In genomic region chr16:51114369-51114768, GRCh38 we compare ENCODE assay signal across 25 cellular contexts. TPM values are rescaled to one million over a fixed set of nuclear protein-coding genes. Genes with fewer than 3 reads are reported as not detected.
"Had no signal": no experiment of that assay in that cellular context is flagged by ENCODE, and none has a peak within 500 bp of the region (broad histone marks: within the 10 kb centered on the region; RNA-seq: fewer than 3 reads in every experiment).

No MANE protein-coding gene starts in this region.

- H3K4me3 Mint-ChIP-seq: activated naive CD4-positive, alpha-beta T cell treated with anti-CD3 and anti-CD28 coated beads for 36 hours; activated naive CD8-positive, alpha-beta T cell treated with anti-CD3 and anti-CD28 coated beads, Interleukin-2, amount 10 ng/mL, durations not matched to agents 7 days and 5 days; activated T-cell treated with anti-CD3 and anti-CD28 coated beads, Interleukin-2, amount 50 U/mL, for 24 hours; activated T-helper 17 cell treated with anti-CD3 and anti-CD28 coated beads, Interleukin-2, amount 50 U/mL, for 72 hours; central memory CD8-positive, alpha-beta T cell; immature natural killer cell; mesothelial cell of epicardium; naive thymus-derived CD8-positive, alpha-beta T cell had no signal

- H3K4me3 ChIP-seq: upper lobe of right lung had no signal

- H3K36me3 Mint-ChIP-seq: activated naive CD8-positive, alpha-beta T cell treated with anti-CD3 and anti-CD28 coated beads, Interleukin-2, amount 10 ng/mL, durations not matched to agents 7 days and 5 days; immature natural killer cell; mesothelial cell of epicardium; naive thymus-derived CD8-positive, alpha-beta T cell had no signal

- H3K36me3 ChIP-seq: breast epithelium, heart left ventricle, upper lobe of right lung had no signal

- H3K9me3 Mint-ChIP-seq: activated naive CD4-positive, alpha-beta T cell treated with anti-CD3 and anti-CD28 coated beads for 36 hours; activated naive CD8-positive, alpha-beta T cell treated with anti-CD3 and anti-CD28 coated beads, Interleukin-2, amount 10 ng/mL, durations not matched to agents 7 days and 5 days; activated T-helper 17 cell treated with anti-CD3 and anti-CD28 coated beads, Interleukin-2, amount 50 U/mL, for 72 hours; mesothelial cell of epicardium had no signal

- DNase-seq: activated CD8-positive, alpha-beta memory T cell treated with anti-CD3 and anti-CD28 coated beads for 24 hours; activated CD8-positive, alpha-beta memory T cell treated with anti-CD3 and anti-CD28 coated beads, Interleukin-2, amount 50 U/mL, for 4 hours; activated naive CD4-positive, alpha-beta T cell treated with anti-CD3 and anti-CD28 coated beads for 36 hours; activated naive CD8-positive, alpha-beta T cell treated with anti-CD3 and anti-CD28 coated beads, Interleukin-2, amount 10 ng/mL, durations not matched to agents 7 days and 5 days; activated T-cell treated with anti-CD3 and anti-CD28 coated beads, Interleukin-2, amount 50 U/mL, for 24 hours; amniotic stem cell; effector memory CD4-positive, alpha-beta T cell; heart left ventricle; immature natural killer cell; left ventricle myocardium superior; mammary epithelial cell; naive thymus-derived CD8-positive, alpha-beta T cell; occipital lobe; stimulated activated CD4-positive, alpha-beta T cell treated with anti-CD3 and anti-CD28 coated beads, Interleukin-4, amount 100 ng/mL, for 24 hours; stimulated activated naive CD4-positive, alpha-beta T cell treated with Interleukin-2 at 50 U/mL for 16 hours; T-helper 9 cell; upper lobe of right lung had no signal

- H3K27ac ChIP-seq: breast epithelium, heart left ventricle, upper lobe of right lung had no signal

- ATAC-seq: activated T-helper 17 cell treated with anti-CD3 and anti-CD28 coated beads, Interleukin-2, amount 50 U/mL, for 72 hours; esophagus mucosa; heart left ventricle; left ventricle myocardium superior; naive thymus-derived CD8-positive, alpha-beta T cell; upper lobe of right lung had no signal

- H3K9me3 ChIP-seq: breast epithelium, heart left ventricle, upper lobe of right lung had no signal

- H3K27ac Mint-ChIP-seq: activated naive CD4-positive, alpha-beta T cell treated with anti-CD3 and anti-CD28 coated beads for 36 hours; activated naive CD8-positive, alpha-beta T cell treated with anti-CD3 and anti-CD28 coated beads, Interleukin-2, amount 10 ng/mL, durations not matched to agents 7 days and 5 days; activated T-cell treated with anti-CD3 and anti-CD28 coated beads, Interleukin-2, amount 50 U/mL, for 24 hours; activated T-helper 17 cell treated with anti-CD3 and anti-CD28 coated beads, Interleukin-2, amount 50 U/mL, for 72 hours; immature natural killer cell; mesothelial cell of epicardium; naive thymus-derived CD8-positive, alpha-beta T cell had no signal

- H3K4me1 Mint-ChIP-seq: activated T-helper 17 cell treated with anti-CD3 and anti-CD28 coated beads, Interleukin-2, amount 50 U/mL, for 72 hours; central memory CD8-positive, alpha-beta T cell; immature natural killer cell; naive thymus-derived CD8-positive, alpha-beta T cell had no signal

- H3K4me1 ChIP-seq: breast epithelium, upper lobe of right lung had no signal

RNA-seq across cellular contexts. Expression of gene SALL1, which starts 36.7 kb away (rescaled TPM):
- total RNA-seq: activated naive CD4-positive, alpha-beta T cell treated with anti-CD3 and anti-CD28 coated beads for 36 hours; activated naive CD8-positive, alpha-beta T cell treated with anti-CD3 and anti-CD28 coated beads, Interleukin-2, amount 10 ng/mL, durations not matched to agents 7 days and 5 days; activated T-helper 17 cell treated with anti-CD3 and anti-CD28 coated beads, Interleukin-2, amount 50 U/mL, for 72 hours; dermis microvascular lymphatic vessel endothelial cell; endothelial cell of umbilical vein; esophagus mucosa; left ventricle myocardium superior; naive thymus-derived CD8-positive, alpha-beta T cell; T-helper 1 cell treated with Interleukin-12 subunit alpha and Interleukin-12 subunit beta and Interleukin-4 antibody, amounts not matched to agents 30 ng/mL and 1 ng/mL, for 36 hours; upper lobe of right lung had no signal
- polyA plus RNA-seq: endothelial cell of umbilical vein; immature natural killer cell; naive thymus-derived CD8-positive, alpha-beta T cell had no signal
